Comparison of ENCODE assay signal across 20 cellular contexts in the genomic region with DNA sequence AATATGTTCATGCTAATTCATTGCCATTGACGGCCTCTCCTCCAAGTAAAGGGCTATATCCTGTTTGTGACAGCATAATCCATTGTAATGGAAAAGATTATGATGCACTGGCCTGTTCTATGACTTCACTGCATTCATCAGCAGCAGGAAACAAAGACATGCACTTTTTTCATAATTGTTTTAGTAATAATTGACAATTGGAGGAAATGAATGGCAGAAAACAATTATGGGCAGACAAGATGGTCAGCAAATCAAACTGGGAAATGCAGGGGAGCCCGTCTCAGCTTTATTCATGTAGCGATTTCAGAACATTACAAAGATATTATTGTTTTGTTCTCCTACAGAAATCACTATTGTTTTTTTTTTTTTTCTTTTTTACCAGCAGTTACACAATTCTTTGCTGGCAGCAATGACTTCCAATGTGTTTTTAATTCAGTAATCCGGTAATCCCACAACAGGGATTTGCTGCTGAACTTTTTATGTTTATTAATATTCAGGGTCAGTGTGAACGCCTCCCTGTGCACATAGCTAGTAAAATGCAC. TPM values are rescaled to one million over a fixed set of nuclear protein-coding genes. Genes with fewer than 3 reads are reported as not detected.
DNase-seq lines count a peak whose midpoint lies in the region; ATAC-seq and TF ChIP-seq lines count a peak whose summit lies in the region.
"Had no signal": no experiment of that assay in that cellular context is flagged by ENCODE, and none has a peak within 500 bp of the region (broad histone marks: within the 10 kb centered on the region; RNA-seq: fewer than 3 reads in every experiment).

No MANE protein-coding gene starts in this region.

- H3K4me1 Mint-ChIP-seq in MCF 10A (ENCODE audit: insufficient read depth, unreplicated experiment), result no peaks in the 10 kb centered on the region
- no peaks in the 10 kb centered on the region for H3K4me1 Mint-ChIP-seq in effector memory CD8-positive, alpha-beta T cell (ENCODE audit: low read depth in 2 of 2)
- H3K4me1 Mint-ChIP-seq: activated naive CD8-positive, alpha-beta T cell treated with anti-CD3 and anti-CD28 coated beads, Interleukin-2, amount 10 ng/mL, durations not matched to agents 7 days and 5 days; central memory CD8-positive, alpha-beta T cell; neural crest cell had no signal

- H3K36me3 ChIP-seq in breast epithelium (no peaks in the 10 kb centered on the region), gastroesophageal sphincter (no peaks in the 10 kb centered on the region)
- H3K36me3 ChIP-seq: transverse colon had no signal

- no peaks in the 10 kb centered on the region for H3K9me3 Mint-ChIP-seq in MCF 10A (ENCODE audit: unreplicated experiment)
- H3K9me3 Mint-ChIP-seq in effector memory CD8-positive, alpha-beta T cell, result no peaks in the 10 kb centered on the region
- H3K9me3 Mint-ChIP-seq: activated T-cell treated with anti-CD3 and anti-CD28 coated beads, Interleukin-2, amount 50 U/mL, for 72 hours; central memory CD8-positive, alpha-beta T cell; neural crest cell had no signal

- H3K9me3 ChIP-seq in breast epithelium (no peaks in the 10 kb centered on the region), gastroesophageal sphincter (no peaks in the 10 kb centered on the region)
- H3K9me3 ChIP-seq: transverse colon had no signal

- H3K27me3 ChIP-seq in breast epithelium, result no peaks in the 10 kb centered on the region
- H3K27me3 ChIP-seq in gastroesophageal sphincter, result no peaks in the 10 kb centered on the region
- H3K27me3 ChIP-seq: transverse colon had no signal

- no peak overlapping the region for H3K27ac Mint-ChIP-seq in MCF 10A (ENCODE audit: low read depth, unreplicated experiment)
- no peak overlapping the region for H3K27ac Mint-ChIP-seq in effector memory CD8-positive, alpha-beta T cell
- H3K27ac Mint-ChIP-seq: activated naive CD8-positive, alpha-beta T cell treated with anti-CD3 and anti-CD28 coated beads, Interleukin-2, amount 10 ng/mL, durations not matched to agents 7 days and 5 days; activated T-cell treated with anti-CD3 and anti-CD28 coated beads, Interleukin-2, amount 50 U/mL, for 72 hours had no signal

- 42 to 56% methylated on average over 5 of the region's 5 CpGs for WGBS in gastroesophageal sphincter (ENCODE audit: low coverage in 1 of 2), 2 donors

- CTCF ChIA-PET in MCF 10A (lab: Yijun Ruan, JAX), result interaction anchor here (0.5 to 3.1 kb wide), 14 partner anchors 8 to 192 kb away, joined by 3 to 19 read pairs (median 5); no protein-coding TSS in a partner anchor

- no peak for TF ChIP-seq EP300 in gastroesophageal sphincter (IDR thresholded peaks at IDR 0.05)

- TF ChIP-seq CTCF in breast epithelium (IDR thresholded peaks at IDR 0.05) (no peak), MCF 10A (IDR thresholded peaks at IDR 0.05; ENCODE audit: unreplicated experiment) (no peak), gastroesophageal sphincter (IDR thresholded peaks at IDR 0.05) (no peak)

- no TSS peak for BruUV-seq in MCF 10A (replicated peaks; lab: Mats Ljungman, UMichigan)

- TF ChIP-seq POLR2A in breast epithelium (IDR thresholded peaks at IDR 0.05) (no peak), gastroesophageal sphincter (IDR thresholded peaks at IDR 0.05) (no peak)

- H3K4me1 ChIP-seq in breast epithelium (no peaks in the 10 kb centered on the region), gastroesophageal sphincter (peaks cover 0 to 26% (median 2%) of the 10 kb centered on the region in 3 donors)
- H3K4me1 ChIP-seq: transverse colon had no signal

- H3K4me3 ChIP-seq in breast epithelium (no peak overlapping the region), gastroesophageal sphincter (no peak overlapping the region)
- H3K4me3 ChIP-seq: PC-9, SK-N-MC, transverse colon had no signal

- no peaks in the 10 kb centered on the region for H3K36me3 Mint-ChIP-seq in MCF 10A (ENCODE audit: insufficient read depth, unreplicated experiment)
- peaks cover 3% of the 10 kb centered on the region for H3K36me3 Mint-ChIP-seq in effector memory CD8-positive, alpha-beta T cell (ENCODE audit: insufficient read depth)
- H3K36me3 Mint-ChIP-seq: activated naive CD8-positive, alpha-beta T cell treated with anti-CD3 and anti-CD28 coated beads, Interleukin-2, amount 10 ng/mL, durations not matched to agents 7 days and 5 days; CD14-positive monocyte had no signal

- POLR2A ChIA-PET in MCF 10A (lab: Yijun Ruan, JAX), result no interaction called here

- peak; percentile 31 for ATAC-seq in gastroesophageal sphincter
- no peak for ATAC-seq in HG03095 (IDR thresholded peaks at IDR 0.05; ENCODE audit: unreplicated experiment)
- no peak for ATAC-seq in effector memory CD8-positive, alpha-beta T cell (replicated peaks)
- no peak for ATAC-seq in GM19328 (IDR thresholded peaks at IDR 0.05; ENCODE audit: unreplicated experiment)
- ATAC-seq: activated T-cell treated with anti-CD3 and anti-CD28 coated beads, Interleukin-2, amount 50 U/mL, for 72 hours had no signal

- H3K4me3 Mint-ChIP-seq in MCF 10A (ENCODE audit: unreplicated experiment), result no peak overlapping the region
- no peak overlapping the region for H3K4me3 Mint-ChIP-seq in effector memory CD8-positive, alpha-beta T cell
- H3K4me3 Mint-ChIP-seq: activated naive CD8-positive, alpha-beta T cell treated with anti-CD3 and anti-CD28 coated beads, Interleukin-2, amount 10 ng/mL, durations not matched to agents 7 days and 5 days; activated T-cell treated with anti-CD3 and anti-CD28 coated beads, Interleukin-2, amount 50 U/mL, for 72 hours; CD14-positive monocyte; central memory CD8-positive, alpha-beta T cell; neural crest cell had no signal

- no peaks in the 10 kb centered on the region for H3K27me3 Mint-ChIP-seq in MCF 10A (ENCODE audit: insufficient read depth, unreplicated experiment)
- H3K27me3 Mint-ChIP-seq in effector memory CD8-positive, alpha-beta T cell, result peaks cover 8 to 14% of the 10 kb centered on the region in 2 donors

- DNase-seq in breast epithelium (ENCODE audit: low spot score in 2 of 2) (no peak), MCF 10A (ENCODE audit: unreplicated experiment) (no peak), middle frontal gyrus (ENCODE audit: extremely low spot score, low spot score) (peak; percentile 12), DMS153 (lab: John Stamatoyannopoulos, UW) (no peak)
- no peak for DNase-seq in effector memory CD8-positive, alpha-beta T cell
- DNase-seq: activated CD4-positive, alpha-beta T cell treated with anti-CD3 and anti-CD28 coated beads, Interleukin-2, amount 50 U/mL, for 48 hours; activated naive CD8-positive, alpha-beta T cell treated with anti-CD3 and anti-CD28 coated beads, Interleukin-2, amount 10 ng/mL, durations not matched to agents 7 days and 5 days; activated T-cell treated with anti-CD3 and anti-CD28 coated beads, Interleukin-2, amount 50 U/mL, for 72 hours; glutamatergic neuron; PC-9; stimulated activated CD4-positive, alpha-beta T cell treated with anti-CD3 and anti-CD28 coated beads, Interleukin-2, amount 100 ng/mL, for 48 hours; transverse colon had no signal

- H3K27ac ChIP-seq in breast epithelium (peak overlapping the region; percentile 41 to 45), gastroesophageal sphincter (peak overlapping the region in 2 of 4 donors; percentile 4 to 35)
- H3K27ac ChIP-seq: 22Rv1, PC-9, SK-N-MC, transverse colon had no signal

- intact Hi-C loops in breast epithelium (cut with DNase I; ENCODE audit: low total_unique reads) (no loop called here), MCF 10A (cut with micrococcal nuclease) (loop anchor here (10.0 kb wide), 1 partner anchor 888 kb away; no protein-coding TSS in a partner anchor)

RNA-seq across cellular contexts. Expression of gene RASGRP3, which starts 33.9 kb away (rescaled TPM):
- total RNA-seq in breast epithelium (10 to 100 TPM in 2 of 3 donors, 1 to 10 TPM in 1; 9.3 to 23.9 (median 13.1) TPM), MCF 10A (2022) (0.26 TPM in 1 of 2 replicates, not detected in the other), gastroesophageal sphincter (10 to 100 TPM in 1 of 4 donors, 1 to 10 TPM in 3; 2.6 to 23.3 (median 8.3) TPM)
